ENCODE assay signal across 10 cellular contexts in the genomic region with DNA sequence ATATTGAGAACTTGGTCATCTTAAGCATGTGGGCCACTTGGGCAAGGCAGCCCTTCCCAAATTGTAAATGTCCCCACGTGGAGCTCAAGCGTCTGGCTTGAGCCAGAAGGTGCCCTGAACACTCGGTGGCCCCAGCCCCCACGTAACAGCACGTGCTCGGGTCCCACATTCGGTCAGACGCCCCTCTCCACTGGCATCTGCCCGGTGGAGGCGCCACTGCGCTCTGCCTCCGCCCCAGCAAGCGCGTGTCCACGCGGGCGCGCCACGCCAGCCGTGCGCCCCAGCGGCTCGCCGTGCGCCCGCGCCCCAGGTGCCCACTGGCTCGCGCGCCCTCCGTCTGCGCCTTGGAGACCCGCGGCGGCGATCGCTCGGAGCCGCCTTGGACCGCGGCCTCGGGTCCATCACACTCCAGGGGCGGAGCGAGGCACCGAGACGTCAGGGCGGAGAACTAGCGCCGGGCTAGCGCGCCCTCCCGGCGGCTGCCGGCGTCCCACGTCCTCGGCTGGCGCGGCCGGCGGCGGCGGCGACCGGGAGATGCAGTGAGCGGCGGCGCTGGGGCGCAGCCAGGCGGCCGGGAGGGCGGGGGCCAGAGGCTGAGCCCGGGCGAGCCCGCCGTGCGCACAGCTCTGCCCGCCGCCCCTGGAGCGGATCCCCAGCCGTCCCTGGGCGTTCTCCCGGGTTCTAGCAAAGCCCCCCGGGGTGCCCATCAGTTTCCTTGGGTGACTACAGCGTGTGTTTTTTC. TPM values are rescaled to one million over a fixed set of nuclear protein-coding genes. Genes with fewer than 3 reads are reported as not detected.
DNase-seq lines count a peak whose midpoint lies in the region; ATAC-seq and TF ChIP-seq lines count a peak whose summit lies in the region.
"Had no signal": no experiment of that assay in that cellular context is flagged by ENCODE, and none has a peak within 500 bp of the region (broad histone marks: within the 10 kb centered on the region; RNA-seq: fewer than 3 reads in every experiment).

A gene (plus strand): TSS at position 488 of the 742 bp plus-strand sequence. CDS start 291 bp downstream, outside the sequence.

- TF ChIP-seq CTCF in hepatocyte (IDR thresholded peaks at IDR 0.05; ENCODE audit: poor library complexity): peak; percentile 16

- no peaks in the 10 kb centered on the region for H4K20me1 ChIP-seq in hepatocyte (ENCODE audit: insufficient read depth, poor library complexity, severe bottlenecking)

- DNase-seq in D341Med (ENCODE audit: low spot score): peak; percentile 77
- peak; percentile 79 for DNase-seq in M059J (ENCODE audit: low read depth)
- peak in 43 of 58 donors; percentile 8 to 71 (median 34) for DNase-seq in anterior cingulate cortex (lab: John Stamatoyannopoulos, UW)
- peak; percentile 87 for DNase-seq in hepatocyte (ENCODE audit: low spot score)
- no peak for DNase-seq in renal cortical epithelial cell (ENCODE audit: low read depth)
- no peak for DNase-seq in activated CD4-positive, alpha-beta memory T cell treated with anti-CD3 and anti-CD28 coated beads for 36 hours
- no peak for DNase-seq in NOMO-1 (lab: John Stamatoyannopoulos, UW; ENCODE audit: unreplicated experiment in 2 of 2)

- peak within 1 kb of the TSS; percentile 79 for H3K27ac ChIP-seq in hepatocyte
- H3K27ac ChIP-seq: HL-60 had no signal

- CTCF ChIA-PET in activated CD4-positive, alpha-beta memory T cell treated with anti-CD3 and anti-CD28 coated beads for 36 hours (lab: Charles Lee): no interaction called here

- no peaks in the 10 kb centered on the region for H3K9me3 ChIP-seq in hepatocyte (ENCODE audit: low read depth)

- POLR2A ChIA-PET in activated CD4-positive, alpha-beta memory T cell treated with anti-CD3 and anti-CD28 coated beads for 36 hours (lab: Charles Lee): no interaction called here

- no peak within 1 kb of the TSS for H3K4me3 Mint-ChIP-seq in activated CD4-positive, alpha-beta memory T cell treated with anti-CD3 and anti-CD28 coated beads for 36 hours

- peaks cover 4% of the 10 kb centered on the region for H3K4me1 Mint-ChIP-seq in activated CD4-positive, alpha-beta memory T cell treated with anti-CD3 and anti-CD28 coated beads for 36 hours (ENCODE audit: low read depth)

- H3K36me3 ChIP-seq in hepatocyte (replicated peaks; ENCODE audit: insufficient read depth, low read depth): no peaks in the 10 kb centered on the region

- H3K4me3 ChIP-seq in hepatocyte: peak within 1 kb of the TSS; percentile 77

- H3K9me3 Mint-ChIP-seq in activated CD4-positive, alpha-beta memory T cell treated with anti-CD3 and anti-CD28 coated beads for 36 hours: no peaks in the 10 kb centered on the region

- no peaks in the 10 kb centered on the region for H3K9me2 ChIP-seq in hepatocyte (replicated peaks; ENCODE audit: insufficient read depth)

- peaks cover 15% of the 10 kb centered on the region for H3K27me3 Mint-ChIP-seq in activated CD4-positive, alpha-beta memory T cell treated with anti-CD3 and anti-CD28 coated beads for 36 hours

- H3K27me3 ChIP-seq in hepatocyte: peaks cover 32% of the 10 kb centered on the region

- intact Hi-C loops in activated CD4-positive, alpha-beta memory T cell treated with anti-CD3 and anti-CD28 coated beads for 36 hours (cut with micrococcal nuclease): no loop called here

- peak within 1 kb of the TSS; percentile 92 for H3K4me2 ChIP-seq in hepatocyte

- WGBS in hepatocyte (ENCODE audit: low lambda C conversion rate, missing lambda C conversion rate): 1% methylated on average over 77 of the region's 85 CpGs

- no peaks in the 10 kb centered on the region for H3K4me1 ChIP-seq in hepatocyte (ENCODE audit: insufficient read depth)

- no peak for ATAC-seq in HG03139 (IDR thresholded peaks at IDR 0.05; ENCODE audit: unreplicated experiment)
- ATAC-seq: naive thymus-derived CD4-positive, alpha-beta T cell had no signal

- H3K79me2 ChIP-seq in hepatocyte: peaks cover 5% of the 10 kb centered on the region

- no peaks in the 10 kb centered on the region for H3K36me3 Mint-ChIP-seq in activated CD4-positive, alpha-beta memory T cell treated with anti-CD3 and anti-CD28 coated beads for 36 hours
- H3K36me3 Mint-ChIP-seq: naive thymus-derived CD4-positive, alpha-beta T cell had no signal

- H2AFZ ChIP-seq in hepatocyte: peak within 1 kb of the TSS; percentile 60

- no peak within 1 kb of the TSS for H3K27ac Mint-ChIP-seq in activated CD4-positive, alpha-beta memory T cell treated with anti-CD3 and anti-CD28 coated beads for 36 hours
- H3K27ac Mint-ChIP-seq: naive thymus-derived CD4-positive, alpha-beta T cell had no signal

RNA-seq across cellular contexts. Expression of the gene that starts here (rescaled TPM):
- 3.7 and 7.7 TPM in 2 replicates for total RNA-seq in M059J (2014; rRNA removed; shearing (Covaris generic))
- total RNA-seq in hepatocyte (7.0 and 7.8 TPM in 2 replicates), renal cortical epithelial cell (1.0 and 20.4 TPM in 2 replicates)
- 2.7 and 3.7 TPM in 2 replicates for polyA plus RNA-seq in hepatocyte
- total RNA-seq in activated CD4-positive, alpha-beta memory T cell treated with anti-CD3 and anti-CD28 coated beads for 36 hours: under 1 TPM in 1 of 2 experiments, not detected in 1; 0.36 TPM
- total RNA-seq: naive thymus-derived CD4-positive, alpha-beta T cell had no signal
- polyA plus RNA-seq: naive thymus-derived CD4-positive, alpha-beta T cell had no signal

Comparison
In these comparisons a context has a peak if more than half of its experiments do, and no peak if none do; other contexts are left out.
1. DNase-seq: peak in D341Med (single experiment), M059J (single experiment), anterior cingulate cortex (43 of 58) and hepatocyte (single experiment); none in renal cortical epithelial cell (single experiment), activated CD4-positive, alpha-beta memory T cell treated with anti-CD3 and anti-CD28 coated beads for 36 hours (single experiment) and NOMO-1 (0 of 2).